ENCODE assay signal across 12 cellular contexts in genomic region chr5:113546711-113547159, GRCh38. TPM values are rescaled to one million over a fixed set of nuclear protein-coding genes. Genes with fewer than 3 reads are reported as not detected.
A peak's percentile ranks its signal among the peaks of the same experiment; 100 is the strongest.
DNase-seq lines count a peak whose midpoint lies in the region; ATAC-seq and TF ChIP-seq lines count a peak whose summit lies in the region.
"Had no signal": no experiment of that assay in that cellular context is flagged by ENCODE, and none has a peak within 500 bp of the region (broad histone marks: within the 10 kb centered on the region; RNA-seq: fewer than 3 reads in every experiment).

No MANE protein-coding gene starts in this region.

- WGBS in transverse colon (ENCODE audit: low coverage in 1 of 2), 2 donors: 55 to 56% methylated on average over 3 of the region's 3 CpGs

- DNase-seq in cardiac muscle cell (ENCODE audit: low read depth in 1 of 2, low spot score in 1 of 2) (peak in 1 of 2 donors; percentile 52), left ventricle myocardium inferior (no peak), RWPE1 (ENCODE audit: low spot score) (peak; percentile 47), fibroblast of peridontal ligament (ENCODE audit: extremely low read depth) (peak; percentile 57), transverse colon (no peak), HuH-7 (ENCODE audit: low spot score) (no peak)
- DNase-seq in activated naive CD4-positive, alpha-beta T cell (lab: John Stamatoyannopoulos, UW): no peak
- DNase-seq: activated CD4-positive, alpha-beta memory T cell treated with anti-CD3 and anti-CD28 coated beads, Interleukin-2, amount 10 ng/mL, durations not matched to agents 7 days and 5 days; NCI-H187; occipital lobe had no signal

- TF ChIP-seq EP300 in transverse colon (IDR thresholded peaks at IDR 0.05; ENCODE audit: low read depth): no peak

- in situ Hi-C loops in transverse colon (cut with MboI; ENCODE audit: low pct_ligation_motif_present in 1 of 4, low pct_unique_long_range_greater_than_20kb in 1 of 4, low sequenced_read_pairs in 3 of 4): no loop called here

- no peak for TF ChIP-seq CTCF in cardiac muscle cell (IDR thresholded peaks at IDR 0.05; ENCODE audit: low read depth, low read length)
- TF ChIP-seq CTCF in left ventricle myocardium inferior (IDR thresholded peaks at IDR 0.05; ENCODE audit: borderline replicate concordance): no peak
- no peak for TF ChIP-seq CTCF in RWPE1 (conservative IDR thresholded peaks at IDR 0.05; ENCODE audit: low read depth)
- TF ChIP-seq CTCF in transverse colon (IDR thresholded peaks at IDR 0.05): no peak

- POLR2A ChIA-PET in RWPE1 (lab: Yijun Ruan, JAX; ENCODE audit: low non-redundant PET): no interaction called here

- CTCF ChIA-PET in RWPE1 (lab: Yijun Ruan, JAX): no interaction called here

- peaks cover 28% of the 10 kb centered on the region for H3K36me3 ChIP-seq in cardiac muscle cell
- peaks cover 52% of the 10 kb centered on the region for H3K36me3 ChIP-seq in left ventricle myocardium inferior
- peaks cover 0 to 45% (median 16%) of the 10 kb centered on the region in 4 donors for H3K36me3 ChIP-seq in transverse colon
- H3K36me3 ChIP-seq: breast epithelium had no signal

- H3K27ac ChIP-seq in cardiac muscle cell (peak overlapping the region; percentile 19), left ventricle myocardium inferior (replicated peaks) (no peak overlapping the region), RWPE1 (no peak overlapping the region), transverse colon (peak overlapping the region in 3 of 4 donors; percentile 3 to 50 (median 15))

- TF ChIP-seq POLR2A in transverse colon (IDR thresholded peaks at IDR 0.05): no peak

- no peaks in the 10 kb centered on the region for H3K4me1 ChIP-seq in cardiac muscle cell (ENCODE audit: low read depth)
- H3K4me1 ChIP-seq in left ventricle myocardium inferior: peaks cover 19% of the 10 kb centered on the region
- H3K4me1 ChIP-seq in transverse colon: peaks cover 0 to 12% (median 0%) of the 10 kb centered on the region in 4 donors
- H3K4me1 ChIP-seq: breast epithelium had no signal

- ATAC-seq in GM18909 (IDR thresholded peaks at IDR 0.05; ENCODE audit: poor library complexity, unreplicated experiment): no peak

- H3K4me3 ChIP-seq in cardiac muscle cell: no peak overlapping the region
- no peak overlapping the region for H3K4me3 ChIP-seq in left ventricle myocardium inferior
- no peak overlapping the region for H3K4me3 ChIP-seq in transverse colon
- H3K4me3 ChIP-seq: breast epithelium had no signal

- H3K9me3 ChIP-seq in cardiac muscle cell (ENCODE audit: low read depth) (no peaks in the 10 kb centered on the region), left ventricle myocardium inferior (replicated peaks) (no peaks in the 10 kb centered on the region), transverse colon (no peaks in the 10 kb centered on the region)
- H3K9me3 ChIP-seq: breast epithelium had no signal

- intact Hi-C loops in left ventricle myocardium inferior (cut with micrococcal nuclease): no loop called here
- intact Hi-C loops in transverse colon (cut with DNase I; ENCODE audit: low total_unique reads): no loop called here

- no peaks in the 10 kb centered on the region for H3K27me3 ChIP-seq in cardiac muscle cell
- H3K27me3 ChIP-seq in left ventricle myocardium inferior (ENCODE audit: low read depth): no peaks in the 10 kb centered on the region
- H3K27me3 ChIP-seq in transverse colon: no peaks in the 10 kb centered on the region
- H3K27me3 ChIP-seq: breast epithelium had no signal

RNA-seq across cellular contexts. Expression of gene YTHDC2, which starts 33.2 kb away (rescaled TPM):
- total RNA-seq in cardiac muscle cell (8.7 and 16.1 TPM in 2 replicates), left ventricle myocardium inferior (13.6 TPM), transverse colon (10 to 100 TPM; 23.6 to 35.4 (median 27.6) TPM)
- 11.2 and 11.4 TPM in 2 replicates for polyA plus RNA-seq in cardiac muscle cell

RNA-seq across cellular contexts. Expression of gene MCC, which starts 58.5 kb away (rescaled TPM):
- total RNA-seq in cardiac muscle cell (105 and 137 TPM in 2 replicates), left ventricle myocardium inferior (31.6 TPM), transverse colon (10 to 100 TPM in 2 of 4 donors, 1 to 10 TPM in 2; 2.6 to 28.4 (median 16.4) TPM)
- 37.8 and 49.4 TPM in 2 replicates for polyA plus RNA-seq in cardiac muscle cell

Comparison
In these comparisons a context has a peak if more than half of its experiments do, and no peak if none do; other contexts are left out.
1. H3K27ac ChIP-seq: peak in cardiac muscle cell (single experiment) and transverse colon (3 of 4); none in left ventricle myocardium inferior (single experiment) and RWPE1 (single experiment).
2. DNase-seq: peak in RWPE1 (single experiment) and fibroblast of peridontal ligament (single experiment); none in left ventricle myocardium inferior (single experiment), transverse colon (single experiment), activated naive CD4-positive, alpha-beta T cell (0 of 4) and HuH-7 (single experiment).